ENCODE assay signal across 24 cellular contexts in genomic region chr13:51097353-51098043, GRCh38. TPM values are rescaled to one million over a fixed set of nuclear protein-coding genes. Genes with fewer than 3 reads are reported as not detected.
"Had no signal": no experiment of that assay in that cellular context is flagged by ENCODE, and none has a peak within 500 bp of the region (broad histone marks: within the 10 kb centered on the region; RNA-seq: fewer than 3 reads in every experiment).

No MANE protein-coding gene starts in this region.

- H3K4me3 Mint-ChIP-seq: activated naive CD8-positive, alpha-beta T cell treated with anti-CD3 and anti-CD28 coated beads for 36 hours; activated T-helper 1 cell treated with anti-CD3 and anti-CD28 coated beads, Interleukin-12 subunit alpha, Interleukin-12 subunit beta, Interleukin-2, Interleukin-4 antibody, amounts not matched to agents 30 ng/mL and 10 ng/mL and 1 ng/mL, durations not matched to agents 14 hours and 24 hours and 36 hours; effector memory CD8-positive, alpha-beta T cell; neural crest cell; stimulated activated memory B cell treated with anti-CD40 and anti-IgM and Interleukin-4, amounts not matched to agents 10 μg/mL and 1 μg/mL and 100 μg/mL, for 72 hours; T-helper 1 cell treated with Interleukin-12 subunit alpha and Interleukin-12 subunit beta and Interleukin-4 antibody, amounts not matched to agents 30 μg/mL and 1 μg/mL, for 36 hours had no signal

- H3K9me3 Mint-ChIP-seq: activated naive CD8-positive, alpha-beta T cell treated with anti-CD3 and anti-CD28 coated beads for 36 hours; activated T-helper 1 cell treated with anti-CD3 and anti-CD28 coated beads, Interleukin-12 subunit alpha, Interleukin-12 subunit beta, Interleukin-2, Interleukin-4 antibody, amounts not matched to agents 30 ng/mL and 10 ng/mL and 1 ng/mL, durations not matched to agents 14 hours and 24 hours and 36 hours; effector memory CD8-positive, alpha-beta T cell; stimulated activated memory B cell treated with anti-CD40 and anti-IgM and Interleukin-4, amounts not matched to agents 10 μg/mL and 1 μg/mL and 100 μg/mL, for 72 hours; T-helper 1 cell treated with Interleukin-12 subunit alpha and Interleukin-12 subunit beta and Interleukin-4 antibody, amounts not matched to agents 30 μg/mL and 1 μg/mL, for 36 hours had no signal

- H3K27me3 ChIP-seq: left lung, ovary, upper lobe of left lung had no signal

- H3K36me3 Mint-ChIP-seq: activated naive CD8-positive, alpha-beta T cell treated with anti-CD3 and anti-CD28 coated beads for 36 hours; stimulated activated memory B cell treated with anti-CD40 and anti-IgM and Interleukin-4, amounts not matched to agents 10 μg/mL and 1 μg/mL and 100 μg/mL, for 72 hours had no signal

- H3K27ac ChIP-seq: epithelial cell of prostate, left lung, ovary, thoracic aorta, upper lobe of left lung had no signal

- H3K27ac Mint-ChIP-seq: activated naive CD8-positive, alpha-beta T cell treated with anti-CD3 and anti-CD28 coated beads for 36 hours; activated T-helper 1 cell treated with anti-CD3 and anti-CD28 coated beads, Interleukin-12 subunit alpha, Interleukin-12 subunit beta, Interleukin-2, Interleukin-4 antibody, amounts not matched to agents 30 ng/mL and 10 ng/mL and 1 ng/mL, durations not matched to agents 14 hours and 24 hours and 36 hours; effector memory CD8-positive, alpha-beta T cell; stimulated activated memory B cell treated with anti-CD40 and anti-IgM and Interleukin-4, amounts not matched to agents 10 μg/mL and 1 μg/mL and 100 μg/mL, for 72 hours; T-helper 1 cell treated with Interleukin-12 subunit alpha and Interleukin-12 subunit beta and Interleukin-4 antibody, amounts not matched to agents 30 μg/mL and 1 μg/mL, for 36 hours had no signal

- H3K4me1 ChIP-seq: left lung, upper lobe of left lung had no signal

- H3K9me3 ChIP-seq: left lung, ovary, thoracic aorta, upper lobe of left lung had no signal

- H3K4me3 ChIP-seq: left lung, ovary, thoracic aorta, upper lobe of left lung had no signal

- H3K4me1 Mint-ChIP-seq: activated naive CD8-positive, alpha-beta T cell treated with anti-CD3 and anti-CD28 coated beads for 36 hours; stimulated activated memory B cell treated with anti-CD40 and anti-IgM and Interleukin-4, amounts not matched to agents 10 μg/mL and 1 μg/mL and 100 μg/mL, for 72 hours had no signal

- ATAC-seq: activated CD4-positive, CD25-positive, alpha-beta regulatory T cell treated with anti-CD3 and anti-CD28 coated beads, Interleukin-2, amount 50 U/mL, for 24 hours; effector memory CD8-positive, alpha-beta T cell; left lung; sciatic nerve; stimulated activated memory B cell treated with anti-CD40 and anti-IgM and Interleukin-4, amounts not matched to agents 10 μg/mL and 1 μg/mL and 100 μg/mL, for 72 hours had no signal

- DNase-seq: activated CD4-positive, alpha-beta T cell treated with anti-CD3 and anti-CD28 coated beads, Interleukin-2, amount 50 U/mL, for 1 hour; activated CD8-positive, alpha-beta memory T cell treated with anti-CD3 and anti-CD28 coated beads for 24 hours; activated naive CD8-positive, alpha-beta T cell treated with anti-CD3 and anti-CD28 coated beads for 36 hours; amniotic stem cell; dermis blood vessel endothelial cell; effector memory CD8-positive, alpha-beta T cell; foreskin fibroblast; hippocampal formation; kidney; left lung; mammary epithelial cell; ovary; stimulated activated CD4-positive, alpha-beta T cell treated with anti-CD3 and anti-CD28 coated beads, Interleukin-4, amount 100 ng/mL, for 4 hours; upper lobe of left lung had no signal

- H3K36me3 ChIP-seq: left lung, ovary, thoracic aorta, upper lobe of left lung had no signal

RNA-seq across cellular contexts. Expression of gene C13orf42, which starts 13.6 kb away (rescaled TPM):
- total RNA-seq: activated naive CD8-positive, alpha-beta T cell treated with anti-CD3 and anti-CD28 coated beads for 36 hours; activated T-helper 1 cell treated with anti-CD3 and anti-CD28 coated beads, Interleukin-12 subunit alpha, Interleukin-12 subunit beta, Interleukin-2, Interleukin-4 antibody, amounts not matched to agents 30 ng/mL and 10 ng/mL and 1 ng/mL, durations not matched to agents 14 hours and 24 hours and 36 hours; dermis blood vessel endothelial cell; kidney; mammary epithelial cell; mononuclear cell; neural crest cell; ovary; pulmonary artery endothelial cell; sciatic nerve; thoracic aorta; upper lobe of left lung had no signal
- polyA plus RNA-seq: mammary epithelial cell had no signal
